22 cellular contexts compared by ENCODE assay signal in the genomic region with DNA sequence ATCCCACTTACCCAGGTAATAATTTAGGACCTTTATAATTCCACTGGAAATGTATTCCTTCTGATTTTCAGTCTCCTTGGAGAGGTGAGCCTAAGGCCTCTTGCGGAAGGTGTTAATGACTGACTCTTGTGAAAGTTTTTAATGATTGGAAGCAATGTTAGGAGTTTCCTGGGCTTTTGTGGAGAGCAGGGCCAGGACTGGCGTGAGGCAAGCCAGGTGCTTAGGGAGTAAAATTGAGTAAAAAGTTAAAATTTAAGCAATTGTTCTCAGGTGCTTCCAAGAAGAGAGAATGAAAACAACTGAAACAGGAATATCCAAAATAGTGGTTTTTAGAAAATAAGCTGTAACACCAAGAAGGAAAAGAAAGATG.
"Had no signal": no experiment of that assay in that cellular context is flagged by ENCODE, and none has a peak within 500 bp of the region (broad histone marks: within the 10 kb centered on the region; RNA-seq: fewer than 3 reads in every experiment).

No MANE protein-coding gene starts in this region.

- FAIRE-seq: small intestine, TTC549 had no signal

- H3K27me3 Mint-ChIP-seq: activated CD4-positive, alpha-beta T cell treated with anti-CD3 and anti-CD28 coated beads for 36 hours; activated naive CD8-positive, alpha-beta T cell treated with anti-CD3 and anti-CD28 coated beads for 36 hours had no signal

- H3K27ac ChIP-seq: breast epithelium, colonic mucosa, upper lobe of left lung had no signal

- ATAC-seq: heart left ventricle, left colon, sciatic nerve had no signal

- H3K4me3 Mint-ChIP-seq: activated CD4-positive, alpha-beta T cell treated with anti-CD3 and anti-CD28 coated beads for 36 hours; activated T-cell treated with anti-CD3 and anti-CD28 coated beads, Interleukin-2, amount 50 U/mL, for 4 hours; mesothelial cell of epicardium had no signal

- H3K9me3 ChIP-seq: breast epithelium, colonic mucosa, heart left ventricle, upper lobe of left lung had no signal

- H3K4me3 ChIP-seq: breast epithelium, colonic mucosa, heart left ventricle, upper lobe of left lung had no signal

- DNase-seq: activated CD4-positive, alpha-beta T cell treated with anti-CD3 and anti-CD28 coated beads, Interleukin-2, amount 50 U/mL, for 4 hours; activated CD8-positive, alpha-beta memory T cell treated with anti-CD3 and anti-CD28 coated beads, Interleukin-2, amount 50 U/mL, for 48 hours; activated naive CD4-positive, alpha-beta T cell; amniotic stem cell; colonic mucosa; heart left ventricle; islet precursor cell; left colon; nucleus accumbens; stimulated activated CD4-positive, alpha-beta T cell treated with anti-CD3 and anti-CD28 coated beads, Interleukin-2, amount 100 ng/mL, for 48 hours; stimulated activated naive CD4-positive, alpha-beta T cell treated with Interleukin-2 at 50 U/mL for 16 hours; T-helper 1 cell; upper lobe of left lung had no signal

- H3K9me3 Mint-ChIP-seq: activated T-cell treated with anti-CD3 and anti-CD28 coated beads, Interleukin-2, amount 50 U/mL, for 4 hours had no signal

- H3K27ac Mint-ChIP-seq: activated T-helper 2 cell treated with anti-CD3 and anti-CD28 coated beads, Interferon-gamma antibody, Interleukin-2, Interleukin-4, amounts not matched to agents 10 μg/mL and 5 μg/mL and 100 μg/mL, durations not matched to agents 14 hours and 24 hours and 36 hours; mesothelial cell of epicardium had no signal

- H3K36me3 ChIP-seq: breast epithelium, colonic mucosa, heart left ventricle, upper lobe of left lung had no signal

- H3K27me3 ChIP-seq: breast epithelium, colonic mucosa, heart left ventricle, upper lobe of left lung had no signal
